8 cellular contexts compared by ENCODE assay signal in genomic region chr10:132162021-132162531, GRCh38. TPM values are rescaled to one million over a fixed set of nuclear protein-coding genes. Genes with fewer than 3 reads are reported as not detected.
DNase-seq lines count a peak whose midpoint lies in the region; TF ChIP-seq lines count a peak whose summit lies in the region.

No MANE protein-coding gene starts in this region.

- no peaks in the 10 kb centered on the region for H3K9me2 ChIP-seq in SK-N-SH

- peaks cover 0 to 19% of the 10 kb centered on the region in 2 experiments; a peak in 1 of 4 replicates for H3K4me1 ChIP-seq in SK-N-SH (ENCODE audit: control insufficient read depth in 1 of 2, insufficient read depth in 2 of 2, low read depth in 1 of 2, low read length in 1 of 2)

- CTCF ChIA-PET in SK-N-SH (lab: Yijun Ruan, JAX) = no interaction called here

- TF ChIP-seq EP300 in SK-N-SH (IDR thresholded peaks at IDR 0.05; ENCODE audit: borderline replicate concordance in 1 of 2, low read depth in 1 of 2, low read length in 1 of 2) = no peak

- H4K20me1 ChIP-seq in SK-N-SH (ENCODE audit: insufficient read depth) = no peaks in the 10 kb centered on the region

- no peaks in the 10 kb centered on the region for H3K36me3 ChIP-seq in SK-N-SH (replicated peaks in 1 of 2; ENCODE audit: control insufficient read depth in 1 of 2, insufficient read depth in 2 of 2, low read length in 1 of 2)

- no peak overlapping the region for H3K9ac ChIP-seq in SK-N-SH

- DNase-seq in stimulated activated CD4-positive, alpha-beta T cell treated with anti-CD3 and anti-CD28 coated beads, Interleukin-15, amount 100 ng/mL, for 24 hours = peak; percentile 29
- DNase-seq in stimulated activated CD4-positive, alpha-beta T cell treated with anti-CD3 and anti-CD28 coated beads, Interleukin-4, amount 100 ng/mL, for 24 hours = no peak
- DNase-seq in NCI-H187 treated with DMSO at 0.1 percent for 48 hours (lab: John Stamatoyannopoulos, UW) = peak; percentile 55
- DNase-seq in cerebellum (ENCODE audit: low spot score) = peak; percentile 49
- DNase-seq in substantia nigra (lab: John Stamatoyannopoulos, UW) = peak in 1 of 49 donors; percentile 59
- DNase-seq in NCI-H128 (lab: John Stamatoyannopoulos, UW; ENCODE audit: unreplicated experiment) = no peak
- DNase-seq in SK-N-SH = no peak
- DNase-seq in kidney tubule cell (ENCODE audit: low spot score) = no peak

- H3K27ac ChIP-seq in substantia nigra (ENCODE audit: low read depth, low read length, poor library complexity, severe bottlenecking) (peak overlapping the region; percentile 49), SK-N-SH (ENCODE audit: low read depth in 2 of 2, low read length in 1 of 2) (no peak overlapping the region; a peak in 1 of 4 replicates)

- no peak for TF ChIP-seq RAD21 in SK-N-SH (IDR thresholded peaks at IDR 0.05; ENCODE audit: low read length)

- POLR2A ChIA-PET in SK-N-SH (lab: Yijun Ruan, JAX) = no interaction called here

- no peak overlapping the region for H2AFZ ChIP-seq in SK-N-SH (ENCODE audit: low read depth)

- WGBS in SK-N-SH (ENCODE audit: low lambda C conversion rate) = 64% methylated on average over 12 of the region's 12 CpGs

- TF ChIP-seq CTCF in SK-N-SH (IDR thresholded peaks at IDR 0.05) = no peak

- no peak overlapping the region for H3K4me2 ChIP-seq in SK-N-SH

- no peaks in the 10 kb centered on the region for H3K9me3 ChIP-seq in SK-N-SH

- H3F3A ChIP-seq in SK-N-SH (replicated peaks; ENCODE audit: insufficient read depth) = no peaks in the 10 kb centered on the region

- no peaks in the 10 kb centered on the region for H3K27me3 ChIP-seq in SK-N-SH (ENCODE audit: insufficient read depth)

- no peaks in the 10 kb centered on the region for H3K79me2 ChIP-seq in SK-N-SH (ENCODE audit: insufficient read depth)

- H3K4me3 ChIP-seq in SK-N-SH (ENCODE audit: low read depth in 2 of 2, low read length in 1 of 2) = no peak overlapping the region

TF ChIP-seq in SK-N-SH, 30 proteins besides CTCF, POLR2A, EP300 and RAD21:
- TF ChIP-seq FOXJ3 (CRISPR knock-in tag; IDR thresholded peaks at IDR 0.05) (no peak), SIN3A (IDR thresholded peaks at IDR 0.05; ENCODE audit: borderline replicate concordance, low read depth, low read length) (no peak), EZH2phosphoT487 (IDR thresholded peaks at IDR 0.05; ENCODE audit: borderline replicate concordance, low read depth) (no peak), RXRA (IDR thresholded peaks at IDR 0.05; ENCODE audit: borderline replicate concordance, low read depth) (no peak), PBX3 (IDR thresholded peaks at IDR 0.05) (no peak), YY1 (IDR thresholded peaks at IDR 0.05; ENCODE audit: low read depth) (no peak), TEAD4 (IDR thresholded peaks at IDR 0.05; ENCODE audit: borderline replicate concordance, insufficient read depth) (no peak), GABPA (IDR thresholded peaks at IDR 0.05; ENCODE audit: low read depth) (no peak), ELF1 (IDR thresholded peaks at IDR 0.05) (no peak), JUND (IDR thresholded peaks at IDR 0.05) (no peak), RFX5 (IDR thresholded peaks at IDR 0.05; ENCODE audit: low read length) (no peak), GATA2 (CRISPR knock-in tag; IDR thresholded peaks at IDR 0.05) (no peak), FOXM1 (IDR thresholded peaks at IDR 0.05; ENCODE audit: low read depth) (no peak)
- TF ChIP-seq, protein P1, sequence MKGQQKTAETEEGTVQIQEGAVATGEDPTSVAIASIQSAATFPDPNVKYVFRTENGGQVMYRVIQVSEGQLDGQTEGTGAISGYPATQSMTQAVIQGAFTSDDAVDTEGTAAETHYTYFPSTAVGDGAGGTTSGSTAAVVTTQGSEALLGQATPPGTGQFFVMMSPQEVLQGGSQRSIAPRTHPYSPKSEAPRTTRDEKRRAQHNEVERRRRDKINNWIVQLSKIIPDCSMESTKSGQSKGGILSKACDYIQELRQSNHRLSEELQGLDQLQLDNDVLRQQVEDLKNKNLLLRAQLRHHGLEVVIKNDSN (IDR thresholded peaks at IDR 0.05; ENCODE audit: borderline replicate concordance, low read depth) = no peak
- TF ChIP-seq, protein P2, sequence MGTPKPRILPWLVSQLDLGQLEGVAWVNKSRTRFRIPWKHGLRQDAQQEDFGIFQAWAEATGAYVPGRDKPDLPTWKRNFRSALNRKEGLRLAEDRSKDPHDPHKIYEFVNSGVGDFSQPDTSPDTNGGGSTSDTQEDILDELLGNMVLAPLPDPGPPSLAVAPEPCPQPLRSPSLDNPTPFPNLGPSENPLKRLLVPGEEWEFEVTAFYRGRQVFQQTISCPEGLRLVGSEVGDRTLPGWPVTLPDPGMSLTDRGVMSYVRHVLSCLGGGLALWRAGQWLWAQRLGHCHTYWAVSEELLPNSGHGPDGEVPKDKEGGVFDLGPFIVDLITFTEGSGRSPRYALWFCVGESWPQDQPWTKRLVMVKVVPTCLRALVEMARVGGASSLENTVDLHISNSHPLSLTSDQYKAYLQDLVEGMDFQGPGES (IDR thresholded peaks at IDR 0.05; ENCODE audit: low read depth, low read length) = no peak
- TF ChIP-seq, protein P3, sequence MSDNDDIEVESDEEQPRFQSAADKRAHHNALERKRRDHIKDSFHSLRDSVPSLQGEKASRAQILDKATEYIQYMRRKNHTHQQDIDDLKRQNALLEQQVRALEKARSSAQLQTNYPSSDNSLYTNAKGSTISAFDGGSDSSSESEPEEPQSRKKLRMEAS (IDR thresholded peaks at IDR 0.05; ENCODE audit: low read depth) = no peak
- TF ChIP-seq, protein P4, sequence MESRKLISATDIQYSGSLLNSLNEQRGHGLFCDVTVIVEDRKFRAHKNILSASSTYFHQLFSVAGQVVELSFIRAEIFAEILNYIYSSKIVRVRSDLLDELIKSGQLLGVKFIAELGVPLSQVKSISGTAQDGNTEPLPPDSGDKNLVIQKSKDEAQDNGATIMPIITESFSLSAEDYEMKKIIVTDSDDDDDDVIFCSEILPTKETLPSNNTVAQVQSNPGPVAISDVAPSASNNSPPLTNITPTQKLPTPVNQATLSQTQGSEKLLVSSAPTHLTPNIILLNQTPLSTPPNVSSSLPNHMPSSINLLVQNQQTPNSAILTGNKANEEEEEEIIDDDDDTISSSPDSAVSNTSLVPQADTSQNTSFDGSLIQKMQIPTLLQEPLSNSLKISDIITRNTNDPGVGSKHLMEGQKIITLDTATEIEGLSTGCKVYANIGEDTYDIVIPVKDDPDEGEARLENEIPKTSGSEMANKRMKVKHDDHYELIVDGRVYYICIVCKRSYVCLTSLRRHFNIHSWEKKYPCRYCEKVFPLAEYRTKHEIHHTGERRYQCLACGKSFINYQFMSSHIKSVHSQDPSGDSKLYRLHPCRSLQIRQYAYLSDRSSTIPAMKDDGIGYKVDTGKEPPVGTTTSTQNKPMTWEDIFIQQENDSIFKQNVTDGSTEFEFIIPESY (IDR thresholded peaks at IDR 0.05; ENCODE audit: borderline replicate concordance, low read depth) = no peak
TF ChIP-seq in SK-N-SH: peak in this region for 0.

RNA-seq across cellular contexts. Expression of gene DPYSL4, which starts 24.7 kb away (rescaled TPM):
- 44.5 TPM for total RNA-seq in cerebellum
- polyA plus RNA-seq in SK-N-SH (2012; rRNA removed) = 19.4 and 21.8 TPM in 2 replicates
- polyA plus RNA-seq in SK-N-SH (2012; cell fraction: cytosol; rRNA removed) = 9.0 and 15.8 TPM in 2 replicates
- polyA plus RNA-seq in SK-N-SH (2012; cell fraction: nucleus; rRNA removed) = 57.0 and 69.4 TPM in 2 replicates

Comparison
In these comparisons a context has a peak if more than half of its experiments do, and no peak if none do; other contexts are left out.
1. DNase-seq: peak in stimulated activated CD4-positive, alpha-beta T cell treated with anti-CD3 and anti-CD28 coated beads, Interleukin-15, amount 100 ng/mL, for 24 hours (single experiment), NCI-H187 treated with DMSO at 0.1 percent for 48 hours (single experiment) and cerebellum (single experiment); none in stimulated activated CD4-positive, alpha-beta T cell treated with anti-CD3 and anti-CD28 coated beads, Interleukin-4, amount 100 ng/mL, for 24 hours (single experiment), NCI-H128 (single experiment), SK-N-SH (single experiment) and kidney tubule cell (single experiment).